ENCODE assay signal across 25 cellular contexts in the genomic region with DNA sequence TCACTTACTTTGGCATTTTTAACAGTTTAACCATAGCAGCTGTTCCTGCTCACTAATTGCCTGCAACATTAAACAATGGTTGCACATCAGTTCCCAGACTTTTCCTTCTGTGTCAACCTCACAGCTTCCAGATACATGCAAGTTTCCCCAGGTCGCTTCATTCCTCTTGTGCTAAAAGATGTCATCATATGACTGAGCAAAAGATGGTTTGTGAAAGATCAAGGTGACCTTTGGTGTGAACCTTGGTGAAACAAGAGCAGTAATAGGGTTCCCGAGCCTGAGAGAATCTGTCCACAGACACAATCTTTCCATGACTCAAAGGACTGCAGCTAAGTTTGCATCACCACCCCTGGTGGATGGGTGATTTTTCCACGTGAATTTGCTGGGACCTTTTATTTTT.
A peak's percentile ranks its signal among the peaks of the same experiment; 100 is the strongest.
DNase-seq lines count a peak whose midpoint lies in the region; ATAC-seq and TF ChIP-seq lines count a peak whose summit lies in the region.
"Had no signal": no experiment of that assay in that cellular context is flagged by ENCODE, and none has a peak within 500 bp of the region (broad histone marks: within the 10 kb centered on the region; RNA-seq: fewer than 3 reads in every experiment).

No MANE protein-coding gene starts in this region.

- H3K9me3 ChIP-seq in GM23248 (ENCODE audit: low read depth) (no peaks in the 10 kb centered on the region), transverse colon (no peaks in the 10 kb centered on the region)
- H3K9me3 ChIP-seq: esophagus squamous epithelium, heart right ventricle, left ventricle myocardium inferior, uterus had no signal

- no peak overlapping the region for H3K4me2 ChIP-seq in GM23248 (ENCODE audit: unreplicated experiment)

- WGBS in GM23248 (ENCODE audit: low coverage in 1 of 2, low lambda C conversion rate in 2 of 2, missing lambda C conversion rate in 2 of 2), 2 experiments = 63 to 75% methylated on average over 3 of the region's 3 CpGs
- 35 to 39% methylated on average over 3 of the region's 3 CpGs for WGBS in transverse colon (ENCODE audit: low coverage in 1 of 2), 2 donors

- no peak overlapping the region for H3K9ac ChIP-seq in GM23248
- H3K9ac ChIP-seq: parathyroid adenoma had no signal

- no peak for TF ChIP-seq EP300 in transverse colon (IDR thresholded peaks at IDR 0.05; ENCODE audit: low read depth)

- ATAC-seq in left lobe of liver (no peak), HG02938 (IDR thresholded peaks at IDR 0.05; ENCODE audit: unreplicated experiment) (no peak)
- ATAC-seq: natural killer cell treated with Interleukin-12 subunit alpha and Interleukin-12 subunit beta and Interleukin-15 and Interleukin-18, amount 100 ng/mL, for 72 hours; stimulated activated effector memory CD8-positive, alpha-beta T cell treated with anti-CD3 and anti-CD28 coated beads, Interleukin-12 subunit alpha, Interleukin-12 subunit beta, amount 100 ng/mL, for 72 hours; T-cell had no signal

- peaks cover 47% of the 10 kb centered on the region for H3F3A ChIP-seq in GM23248 (ENCODE audit: insufficient read depth)

- H3K27ac ChIP-seq in GM23248 (peak overlapping the region; percentile 96), transverse colon (peak overlapping the region in 3 of 4 donors; percentile 22 to 27 (median 23))
- H3K27ac ChIP-seq: heart right ventricle, left ventricle myocardium inferior, parathyroid adenoma, uterus had no signal

- TF ChIP-seq POLR2A in transverse colon (IDR thresholded peaks at IDR 0.05) = no peak

- H3K36me3 ChIP-seq in GM23248 (ENCODE audit: low read depth) (no peaks in the 10 kb centered on the region), transverse colon (no peaks in the 10 kb centered on the region)
- H3K36me3 ChIP-seq: esophagus squamous epithelium, heart right ventricle, left ventricle myocardium inferior, uterus had no signal

- TF ChIP-seq CTCF in astrocyte of the spinal cord (IDR thresholded peaks at IDR 0.05; ENCODE audit: low read depth, low read length) (no peak), foreskin fibroblast (IDR thresholded peaks at IDR 0.05; ENCODE audit: low read depth, low read length) (no peak), transverse colon (IDR thresholded peaks at IDR 0.05) (no peak)

- DNase-seq in GM23248 (peak; percentile 80), astrocyte of the spinal cord (ENCODE audit: low read depth, low spot score) (peak; percentile 50), foreskin fibroblast (peak; percentile 53 to 59), transverse colon (no peak), posterior cingulate gyrus (no peak), left lobe of liver (ENCODE audit: low spot score) (no peak)
- DNase-seq: activated naive CD4-positive, alpha-beta T cell treated with Interleukin-2 at 50 U/mL for 16 hours; activated T-cell treated with anti-CD3 and anti-CD28 coated beads, Interleukin-2, amount 50 U/mL, for 48 hours; aorta; COR-L47; DND-41; esophagus squamous epithelium; heart right ventricle; left ventricle myocardium inferior; midbrain; NCI-H1105; NCI-H2081; OCI-M1; Right ventricle myocardium superior; T-cell; uterus had no signal

- H4K20me1 ChIP-seq in GM23248 (ENCODE audit: insufficient read depth) = no peaks in the 10 kb centered on the region

- no peaks in the 10 kb centered on the region; the same call in 1 of the 2 replicates for H3K9me2 ChIP-seq in GM23248 (ENCODE audit: insufficient read depth)

- intact Hi-C loops in transverse colon (cut with DNase I; ENCODE audit: low total_unique reads) = no loop called here
- intact Hi-C loops in posterior cingulate gyrus (cut with DNase I) = no loop called here

- H3K27me3 ChIP-seq in GM23248 (replicated peaks; ENCODE audit: insufficient read depth) = no peaks in the 10 kb centered on the region
- no peaks in the 10 kb centered on the region for H3K27me3 ChIP-seq in transverse colon
- H3K27me3 ChIP-seq: esophagus squamous epithelium, heart right ventricle, uterus had no signal

- no peaks in the 10 kb centered on the region for H3K79me2 ChIP-seq in GM23248 (ENCODE audit: insufficient read depth)
- H3K79me2 ChIP-seq: parathyroid adenoma had no signal

- no peak overlapping the region for H3K4me3 ChIP-seq in GM23248
- H3K4me3 ChIP-seq in astrocyte of the spinal cord (ENCODE audit: low read depth, low read length) = no peak overlapping the region
- H3K4me3 ChIP-seq in foreskin fibroblast (ENCODE audit: low read depth in 1 of 2, low read length in 2 of 2) = no peak overlapping the region
- no peak overlapping the region for H3K4me3 ChIP-seq in transverse colon
- H3K4me3 ChIP-seq: esophagus squamous epithelium, heart right ventricle, left ventricle myocardium inferior, uterus had no signal

- no peak overlapping the region for H2AFZ ChIP-seq in GM23248
- H2AFZ ChIP-seq: parathyroid adenoma had no signal

- in situ Hi-C loops in GM23248 (cut with MboI) (no loop called here), astrocyte of the spinal cord (cut with HindIII; ENCODE audit: low sequenced_read_pairs) (no loop called here), transverse colon (cut with MboI; ENCODE audit: low pct_ligation_motif_present in 1 of 4, low pct_unique_long_range_greater_than_20kb in 1 of 4, low sequenced_read_pairs in 3 of 4) (no loop called here)

- H3K4me1 ChIP-seq in GM23248 (ENCODE audit: insufficient read depth) (peaks cover 38% of the 10 kb centered on the region), transverse colon (no peaks in the 10 kb centered on the region)
- H3K4me1 ChIP-seq: left ventricle myocardium inferior, parathyroid adenoma, uterus had no signal

Comparison
In these comparisons a context has a peak if more than half of its experiments do, and no peak if none do; other contexts are left out.
1. DNase-seq: peak in GM23248 (single experiment), astrocyte of the spinal cord (single experiment) and foreskin fibroblast (2 of 2); none in transverse colon (single experiment), posterior cingulate gyrus (0 of 10) and left lobe of liver (single experiment).